In genomic region chr1:116880952-116881351, GRCh38 we compare ENCODE assay signal across 28 cellular contexts. TPM values are rescaled to one million over a fixed set of nuclear protein-coding genes. Genes with fewer than 3 reads are reported as not detected.
DNase-seq lines count a peak whose midpoint lies in the region; ATAC-seq, FAIRE-seq and TF ChIP-seq lines count a peak whose summit lies in the region.
"Had no signal": no experiment of that assay in that cellular context is flagged by ENCODE, and none has a peak within 500 bp of the region (broad histone marks: within the 10 kb centered on the region; RNA-seq: fewer than 3 reads in every experiment).

No MANE protein-coding gene starts in this region.

- BruUV-seq in K562 (replicated peaks; lab: Mats Ljungman, UMichigan) = no TSS peak

- H4K20me1 ChIP-seq in K562 (replicated peaks; ENCODE audit: control insufficient read depth, insufficient read depth, low read length) = no peaks in the 10 kb centered on the region

- intact Hi-C loops in K562 (cut with micrococcal nuclease) (loop anchor here (5.0 kb wide), 2 partner anchors 119 to 176 kb away; no protein-coding TSS in a partner anchor), Right ventricle myocardium superior (cut with DNase I) (no loop called here), pancreas (cut with DNase I) (no loop called here), sciatic nerve (cut with DNase I) (no loop called here)
- intact Hi-C loops in activated CD4-positive, alpha-beta memory T cell treated with anti-CD3 and anti-CD28 coated beads for 36 hours (cut with micrococcal nuclease) = loop anchor here (5.0 to 10.0 kb wide), 2 partner anchors 119 to 306 kb away; partner anchors contain the start of gene CD58

- ATAC-seq in K562 = no peak
- peak; percentile 9 for ATAC-seq in Right ventricle myocardium superior (ENCODE audit: poor library complexity)
- ATAC-seq in pancreas = peak in 3 of 4 donors; percentile 9 to 32 (median 19)
- ATAC-seq in sciatic nerve = no peak
- ATAC-seq: stimulated activated naive B cell treated with anti-CD40 and anti-IgM and Interleukin-4, amounts not matched to agents 10 μg/mL and 1 μg/mL and 100 μg/mL, for 72 hours; T-cell had no signal

- no peaks in the 10 kb centered on the region for H3K79me2 ChIP-seq in K562 (ENCODE audit: control insufficient read depth, insufficient read depth, low read length)

- no peaks in the 10 kb centered on the region for H3K27me3 Mint-ChIP-seq in activated CD4-positive, alpha-beta memory T cell treated with anti-CD3 and anti-CD28 coated beads for 36 hours
- H3K27me3 Mint-ChIP-seq in activated T-cell treated with anti-CD3 and anti-CD28 coated beads, Interleukin-2, amount 50 U/mL, for 24 hours = no peaks in the 10 kb centered on the region
- H3K27me3 Mint-ChIP-seq: memory B cell; stimulated activated naive B cell treated with anti-CD40 and anti-IgM and Interleukin-4, amounts not matched to agents 10 μg/mL and 1 μg/mL and 100 μg/mL, for 72 hours; T-cell had no signal

- no peak overlapping the region for H3K4me3 ChIP-seq in K562
- no peak overlapping the region for H3K4me3 ChIP-seq in pancreas
- H3K4me3 ChIP-seq: breast epithelium, coronary artery, SJCRH30, testis had no signal

- no peak overlapping the region for H3K4me2 ChIP-seq in K562 (ENCODE audit: insufficient read depth, low read length)

- FAIRE-seq in K562 (lab: Jason Lieb, UNC) (no peak), pancreas (lab: Jason Lieb, UNC) (no peak), frontal cortex (lab: Jason Lieb, UNC) (no peak)
- FAIRE-seq: TTC549 had no signal

- no peak overlapping the region for H3K27ac ChIP-seq in K562 (ENCODE audit: extremely low read depth, low read depth, low read length)
- peak overlapping the region; percentile 62 to 86 (median 76) for H3K27ac ChIP-seq in pancreas
- H3K27ac ChIP-seq: testis had no signal

- TF ChIP-seq CTCF in K562 (IDR thresholded peaks at IDR 0.05 in 2 of 3, conservative IDR thresholded peaks at IDR 0.05 in 1 of 3; ENCODE audit: insufficient read depth in 2 of 3, low read depth in 1 of 3, low read length in 3 of 3) (no peak), pancreas (IDR thresholded peaks at IDR 0.05) (no peak)

- CTCF ChIA-PET in K562 (lab: Yijun Ruan, JAX; ENCODE audit: low intra/inter-chr PET ratio) = interaction anchor here (1.0 kb wide), 1 partner anchor 90 kb away, joined by 3 read pairs; no protein-coding TSS in a partner anchor
- CTCF ChIA-PET in activated CD4-positive, alpha-beta memory T cell treated with anti-CD3 and anti-CD28 coated beads for 36 hours (lab: Charles Lee) = interaction anchor here (0.7 to 2.9 kb wide), 9 partner anchors 39 to 158 kb away, joined by 3 to 20 read pairs (median 4); no protein-coding TSS in a partner anchor

- POLR2A ChIA-PET in K562 (lab: Yijun Ruan, JAX) = interaction anchor here (0.6 to 1.4 kb wide), 4 partner anchors 14 to 179 kb away, joined by 3 read pairs; partner anchors contain the start of gene TTF2
- POLR2A ChIA-PET in activated CD4-positive, alpha-beta memory T cell treated with anti-CD3 and anti-CD28 coated beads for 36 hours (lab: Charles Lee) = interaction anchor here (0.6 to 0.7 kb wide), 2 partner anchors 112 to 116 kb away, joined by 3 to 4 read pairs; no protein-coding TSS in a partner anchor

- H3K9me3 ChIP-seq in K562 (replicated peaks; ENCODE audit: control insufficient read depth, insufficient read depth, low read depth, low read length) = no peaks in the 10 kb centered on the region
- H3K9me3 ChIP-seq in pancreas = no peaks in the 10 kb centered on the region
- H3K9me3 ChIP-seq: breast epithelium, SJCRH30, testis had no signal

- TF ChIP-seq EP300 in K562 (IDR thresholded peaks at IDR 0.05; ENCODE audit: low read length) = no peak

- H3K36me3 Mint-ChIP-seq in activated CD4-positive, alpha-beta memory T cell treated with anti-CD3 and anti-CD28 coated beads for 36 hours = no peaks in the 10 kb centered on the region
- no peaks in the 10 kb centered on the region for H3K36me3 Mint-ChIP-seq in activated T-cell treated with anti-CD3 and anti-CD28 coated beads, Interleukin-2, amount 50 U/mL, for 24 hours (ENCODE audit: low read depth)
- H3K36me3 Mint-ChIP-seq: CD14-positive monocyte; memory B cell; stimulated activated naive B cell treated with anti-CD40 and anti-IgM and Interleukin-4, amounts not matched to agents 10 μg/mL and 1 μg/mL and 100 μg/mL, for 72 hours; T-cell had no signal

- peaks cover 19% of the 10 kb centered on the region for H3K4me1 Mint-ChIP-seq in activated CD4-positive, alpha-beta memory T cell treated with anti-CD3 and anti-CD28 coated beads for 36 hours (ENCODE audit: low read depth)
- H3K4me1 Mint-ChIP-seq in activated T-cell treated with anti-CD3 and anti-CD28 coated beads, Interleukin-2, amount 50 U/mL, for 24 hours (ENCODE audit: low read depth) = peaks cover 14% of the 10 kb centered on the region
- H3K4me1 Mint-ChIP-seq: memory B cell; stimulated activated naive B cell treated with anti-CD40 and anti-IgM and Interleukin-4, amounts not matched to agents 10 μg/mL and 1 μg/mL and 100 μg/mL, for 72 hours had no signal

- no peak overlapping the region for H3K4me3 Mint-ChIP-seq in activated CD4-positive, alpha-beta memory T cell treated with anti-CD3 and anti-CD28 coated beads for 36 hours
- no peak overlapping the region for H3K4me3 Mint-ChIP-seq in activated T-cell treated with anti-CD3 and anti-CD28 coated beads, Interleukin-2, amount 50 U/mL, for 24 hours
- H3K4me3 Mint-ChIP-seq: activated CD8-positive, alpha-beta T cell treated with anti-CD3 and anti-CD28 coated beads, Interleukin-2, amount 10 ng/mL, durations not matched to agents 7 days and 5 days; CD14-positive monocyte; memory B cell; stimulated activated naive B cell treated with anti-CD40 and anti-IgM and Interleukin-4, amounts not matched to agents 10 μg/mL and 1 μg/mL and 100 μg/mL, for 72 hours; T-cell had no signal

- H3K4me1 ChIP-seq in K562 (replicated peaks in 1 of 2; ENCODE audit: control insufficient read depth in 2 of 2, insufficient read depth in 2 of 2, low read length in 2 of 2) = peaks cover 23 to 38% of the 10 kb centered on the region in 2 experiments
- peaks cover 11 to 50% (median 44%) of the 10 kb centered on the region in 3 donors for H3K4me1 ChIP-seq in pancreas

- no peak overlapping the region for H3K27ac Mint-ChIP-seq in activated CD4-positive, alpha-beta memory T cell treated with anti-CD3 and anti-CD28 coated beads for 36 hours
- no peak overlapping the region for H3K27ac Mint-ChIP-seq in activated T-cell treated with anti-CD3 and anti-CD28 coated beads, Interleukin-2, amount 50 U/mL, for 24 hours
- H3K27ac Mint-ChIP-seq: activated CD8-positive, alpha-beta T cell treated with anti-CD3 and anti-CD28 coated beads, Interleukin-2, amount 10 ng/mL, durations not matched to agents 7 days and 5 days; memory B cell; stimulated activated naive B cell treated with anti-CD40 and anti-IgM and Interleukin-4, amounts not matched to agents 10 μg/mL and 1 μg/mL and 100 μg/mL, for 72 hours had no signal

- in situ Hi-C loops in G401 (cut with HindIII; ENCODE audit: low sequenced_read_pairs) = no loop called here
- in situ Hi-C loops in K562 (cut with MboI) = no loop called here

- H3K9ac ChIP-seq in K562 (ENCODE audit: insufficient read depth in 1 of 2, low read depth in 2 of 2, low read length in 2 of 2) = no peak overlapping the region

- TF ChIP-seq POLR2A in K562 (conservative IDR thresholded peaks at IDR 0.05) = no peak

- no peaks in the 10 kb centered on the region for H3K9me1 ChIP-seq in K562 (ENCODE audit: control insufficient read depth, insufficient read depth, low read length)

- peak; percentile 70 for DNase-seq in G401 (ENCODE audit: low spot score)
- no peak for DNase-seq in K562 (ENCODE audit: extremely low read depth in 1 of 4, low spot score in 3 of 4)
- DNase-seq in Right ventricle myocardium superior = no peak
- peak in 4 of 6 donors; percentile 39 to 56 (median 52) for DNase-seq in pancreas
- DNase-seq in activated CD4-positive, alpha-beta memory T cell treated with anti-CD3 and anti-CD28 coated beads for 36 hours = no peak
- DNase-seq in sciatic nerve (ENCODE audit: low spot score) = no peak
- DNase-seq in frontal cortex (ENCODE audit: low spot score in 2 of 2) = no peak
- no peak for DNase-seq in activated T-cell treated with anti-CD3 and anti-CD28 coated beads, Interleukin-2, amount 50 U/mL, for 24 hours
- DNase-seq: ACHN; activated CD4-positive, CD25-positive, alpha-beta regulatory T cell treated with anti-CD3 and anti-CD28 coated beads, Interleukin-2, amount 50 U/mL, for 72 hours; activated CD8-positive, alpha-beta T cell treated with anti-CD3 and anti-CD28 coated beads, Interleukin-2, amount 10 ng/mL, durations not matched to agents 7 days and 5 days; activated naive CD4-positive, alpha-beta T cell; activated T-cell treated with anti-CD3 and anti-CD28 coated beads, Interleukin-2, amount 50 U/mL, for 1 hour; IMR-90; NCI-H1105; NCI-H2081 treated with DMSO at 0.1 percent for 48 hours; nucleus accumbens; SJCRH30; stimulated activated CD4-positive, alpha-beta T cell treated with anti-CD3 and anti-CD28 coated beads, Interleukin-12 subunit alpha, Interleukin-12 subunit beta, amount 100 ng/mL, for 4 hours; stimulated activated CD4-positive, alpha-beta T cell treated with anti-CD3 and anti-CD28 coated beads, Interleukin-4, amount 100 ng/mL, for 24 hours; stimulated activated naive B cell treated with anti-CD40 and anti-IgM and Interleukin-4, amounts not matched to agents 10 μg/mL and 1 μg/mL and 100 μg/mL, for 72 hours; T-cell; testis had no signal

- H3K36me3 ChIP-seq in K562 (ENCODE audit: control insufficient read depth, insufficient read depth, low read length) = no peaks in the 10 kb centered on the region
- no peaks in the 10 kb centered on the region for H3K36me3 ChIP-seq in pancreas
- H3K36me3 ChIP-seq: breast epithelium, SJCRH30 had no signal

- 91% methylated on average over 3 of the region's 7 CpGs for WGBS in K562 (ENCODE audit: insufficient coverage, low coverage, missing lambda C conversion rate)
- 44 to 63% methylated on average over 7 of the region's 7 CpGs for WGBS in pancreas, 2 donors

- H3K27me3 ChIP-seq in K562 (ENCODE audit: control insufficient read depth in 2 of 2, insufficient read depth in 2 of 2, low read length in 2 of 2) (no peaks in the 10 kb centered on the region), pancreas (no peaks in the 10 kb centered on the region)
- H3K27me3 ChIP-seq: breast epithelium, SJCRH30, testis had no signal

- TF ChIP-seq RAD21 in K562 (CRISPR knock-in tag; conservative IDR thresholded peaks at IDR 0.05 in 1 of 2, IDR thresholded peaks at IDR 0.05 in 1 of 2) = no peak

- H2AFZ ChIP-seq in K562 (ENCODE audit: low read depth, low read length) = no peak overlapping the region

- H3K9me3 Mint-ChIP-seq in activated CD4-positive, alpha-beta memory T cell treated with anti-CD3 and anti-CD28 coated beads for 36 hours = no peaks in the 10 kb centered on the region
- no peaks in the 10 kb centered on the region for H3K9me3 Mint-ChIP-seq in activated T-cell treated with anti-CD3 and anti-CD28 coated beads, Interleukin-2, amount 50 U/mL, for 24 hours
- H3K9me3 Mint-ChIP-seq: CD14-positive monocyte; memory B cell; stimulated activated naive B cell treated with anti-CD40 and anti-IgM and Interleukin-4, amounts not matched to agents 10 μg/mL and 1 μg/mL and 100 μg/mL, for 72 hours; T-cell had no signal

RNA-seq across cellular contexts. Expression of gene PTGFRN, which starts 28.8 kb away (rescaled TPM):
- total RNA-seq in G401 (2014; rRNA removed; shearing (Covaris generic)) = 50.5 and 81.0 TPM in 2 replicates
- total RNA-seq in K562 (2011; cell fraction: chromatin; rRNA removed; ENCODE audit: low replicate concordance) = 38.9 and 44.3 TPM in 2 replicates
- 39.0 and 41.6 TPM in 2 replicates for total RNA-seq in K562 (2011; cell fraction: nucleolus; rRNA removed)
- 49.9 and 52.4 TPM in 2 replicates for total RNA-seq in K562 (2011; cell fraction: nucleoplasm; rRNA removed)
- total RNA-seq in K562 (2014; rRNA removed) = 22.4 and 26.2 TPM in 2 replicates
- total RNA-seq in K562 (2014; rRNA removed; fragmentation: Illumina TruSeq; extraction: Trizol) = 22.5 and 24.9 TPM in 2 replicates
- 26.2 and 27.1 TPM in 2 replicates for total RNA-seq in K562 (2015; rRNA removed; fragmentation: Illumina TruSeq; extraction: Trizol)
- 29.7 and 33.1 TPM in 2 replicates for total RNA-seq in K562 (2021)
- 25.7 and 25.8 TPM in 2 replicates for polyA plus RNA-seq in K562 (2011; rRNA removed)
- 14.4 and 19.7 TPM in 2 replicates for polyA plus RNA-seq in K562 (2011; cell fraction: cytosol; rRNA removed)
- polyA plus RNA-seq in K562 (2011; cell fraction: nucleus; rRNA removed) = 16.7 and 18.7 TPM in 2 replicates
- polyA plus RNA-seq in K562 (2012) = 26.2 and 27.1 TPM in 2 replicates
- 21.0 and 21.3 TPM in 2 replicates for polyA plus RNA-seq in K562 (2014; fragmentation: Illumina TruSeq; extraction: Trizol)
- polyA plus RNA-seq in K562 (2014; fragmentation: Nextera tagmentation; extraction: Ambion mirVana) = 10 to 100 TPM; 17.3 to 26.5 TPM
- 19.4 and 28.1 TPM in 2 replicates for polyA plus RNA-seq in K562 (2014; rRNA removed)
- 36.8 and 45.4 TPM in 2 replicates for polyA minus RNA-seq in K562 (2011; rRNA and poly(A)+ RNA removed)
- 24.8 and 26.2 TPM in 2 replicates for polyA minus RNA-seq in K562 (2011; cell fraction: cytosol; rRNA and poly(A)+ RNA removed)
- polyA minus RNA-seq in K562 (2011; cell fraction: nucleus; rRNA and poly(A)+ RNA removed) = 20.2 and 29.7 TPM in 2 replicates
- total RNA-seq in Right ventricle myocardium superior = 81.5 TPM
- 10 to 100 TPM; 20.4 to 62.0 (median 25.6) TPM for total RNA-seq in pancreas
- 10 to 100 TPM in 1 of 2 donors, 1 to 10 TPM in 1; 9.9 to 14.7 TPM for polyA plus RNA-seq in pancreas
- total RNA-seq in activated CD4-positive, alpha-beta memory T cell treated with anti-CD3 and anti-CD28 coated beads for 36 hours = 10 to 100 TPM; 13.5 to 14.2 TPM
- total RNA-seq in sciatic nerve = 20.4 TPM
- total RNA-seq in frontal cortex = 40.8 TPM

Comparison
In these comparisons a context has a peak if more than half of its experiments do, and no peak if none do; other contexts are left out.
1. DNase-seq: peak in G401 (single experiment) and pancreas (4 of 6); none in K562 (0 of 4), Right ventricle myocardium superior (single experiment), activated CD4-positive, alpha-beta memory T cell treated with anti-CD3 and anti-CD28 coated beads for 36 hours (single experiment), sciatic nerve (single experiment), frontal cortex (0 of 2) and activated T-cell treated with anti-CD3 and anti-CD28 coated beads, Interleukin-2, amount 50 U/mL, for 24 hours (single experiment).
2. ATAC-seq: peak in Right ventricle myocardium superior (single experiment) and pancreas (3 of 4); none in K562 (single experiment) and sciatic nerve (single experiment).
3. intact Hi-C loops: an anchor here in K562 (5.0 kb wide) and activated CD4-positive, alpha-beta memory T cell treated with anti-CD3 and anti-CD28 coated beads for 36 hours (5.0 to 10.0 kb wide); none called in Right ventricle myocardium superior, pancreas and sciatic nerve.